Comparison of ENCODE assay signal across 8 cellular contexts in the genomic region with DNA sequence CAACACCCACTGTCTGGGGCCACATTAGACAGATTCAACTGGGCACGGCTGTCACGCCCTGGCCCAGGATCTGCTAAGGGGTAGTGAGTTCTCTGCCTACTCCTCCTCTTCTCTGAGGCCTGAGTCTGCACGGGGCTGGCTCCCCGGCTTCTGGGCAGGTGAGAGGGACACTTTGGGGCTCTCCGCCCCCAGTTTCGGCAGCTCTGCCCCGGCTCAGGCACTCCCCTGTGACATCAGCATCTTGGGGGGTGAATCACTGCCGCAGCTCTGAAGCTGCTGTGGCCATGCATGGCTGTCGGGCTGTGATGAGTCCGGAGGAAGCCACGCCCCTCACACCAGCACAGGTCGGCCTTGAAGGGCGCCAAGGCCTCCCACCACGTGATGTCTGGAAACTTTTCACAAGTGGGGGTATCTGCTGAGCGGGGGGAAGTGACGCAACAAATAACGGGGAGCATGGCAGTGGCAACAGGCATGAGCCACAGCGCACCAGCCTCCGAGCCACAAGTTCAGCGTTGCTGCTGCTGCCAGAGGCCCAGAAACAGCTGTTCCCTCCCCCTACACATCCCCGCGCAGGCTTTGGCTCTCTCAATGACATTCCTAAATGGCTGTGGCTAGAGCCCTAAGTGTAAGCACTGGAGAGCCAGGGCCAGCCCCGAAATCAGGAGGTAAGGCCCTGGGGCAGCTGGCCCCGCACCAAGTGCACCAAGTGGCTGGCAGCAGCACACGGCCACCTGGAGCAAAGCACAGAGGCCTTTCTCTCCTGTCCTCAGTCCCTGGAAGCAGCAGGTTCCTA. TPM values are rescaled to one million over a fixed set of nuclear protein-coding genes. Genes with fewer than 3 reads are reported as not detected.
DNase-seq lines count a peak whose midpoint lies in the region; ATAC-seq and TF ChIP-seq lines count a peak whose summit lies in the region.

No MANE protein-coding gene starts in this region.

- peaks cover 35% of the 10 kb centered on the region for H3K36me3 Mint-ChIP-seq in effector memory CD8-positive, alpha-beta T cell (ENCODE audit: insufficient read depth)

- H3K4me3 ChIP-seq in AG04450 (ENCODE audit: low read depth, low read length) (peak overlapping the region; percentile 48), HUES6 (ENCODE audit: low read depth, low read length) (no peak overlapping the region; the same call in 1 of the 2 replicates)

- H3K27me3 Mint-ChIP-seq in effector memory CD8-positive, alpha-beta T cell, result no peaks in the 10 kb centered on the region

- peak overlapping the region; percentile 77 to 85 for H3K4me3 Mint-ChIP-seq in effector memory CD8-positive, alpha-beta T cell

- H3K9me3 ChIP-seq in AG04450 (ENCODE audit: control insufficient read depth, insufficient read depth, low read length), result no peaks in the 10 kb centered on the region; the same call in 1 of the 2 replicates
- H3K9me3 ChIP-seq in HUES6 (ENCODE audit: control insufficient read depth, insufficient read depth, low read depth, low read length), result no peaks in the 10 kb centered on the region

- peaks cover 42 to 55% of the 10 kb centered on the region in 2 donors for H3K4me1 Mint-ChIP-seq in effector memory CD8-positive, alpha-beta T cell (ENCODE audit: low read depth in 2 of 2)

- CTCF ChIA-PET in AG04450 (lab: Charles Lee), result interaction anchor here (0.8 kb wide), 1 partner anchor 25 kb away, joined by 3 read pairs; no protein-coding TSS in a partner anchor

- H3K9me3 Mint-ChIP-seq in effector memory CD8-positive, alpha-beta T cell, result no peaks in the 10 kb centered on the region

- ATAC-seq in GM19455 (IDR thresholded peaks at IDR 0.05; ENCODE audit: unreplicated experiment), result peak; percentile 76
- ATAC-seq in effector memory CD8-positive, alpha-beta T cell (replicated peaks), result peak; percentile 89

- H3K4me1 ChIP-seq in HUES6 (ENCODE audit: control insufficient read depth, insufficient read depth, low read length), result peaks cover 63% of the 10 kb centered on the region

- H3K27me3 ChIP-seq in AG04450 (ENCODE audit: control insufficient read depth, insufficient read depth, low read length) (no peaks in the 10 kb centered on the region), HUES6 (ENCODE audit: control insufficient read depth, insufficient read depth, low read length) (no peaks in the 10 kb centered on the region)

- DNase-seq in AG04450 (ENCODE audit: low read depth, low spot score) (peak; percentile 69), mucosa of gallbladder (ENCODE audit: low spot score) (peak; percentile 86), Kasumi-1 (lab: John Stamatoyannopoulos, UW) (no peak)
- peak; percentile 90 for DNase-seq in activated CD8-positive, alpha-beta memory T cell treated with anti-CD3 and anti-CD28 coated beads, Interleukin-2, amount 50 U/mL, for 24 hours (ENCODE audit: extremely low read depth)
- peak; percentile 93 to 95 (median 94) for DNase-seq in effector memory CD8-positive, alpha-beta T cell
- DNase-seq in stimulated activated CD8-positive, alpha-beta memory T cell treated with anti-CD3 and anti-CD28 coated beads, Interleukin-4, amount 100 ng/mL, for 1 hour (ENCODE audit: low read depth in 2 of 2, low spot score in 1 of 2), result peak; percentile 64 to 77

- H3K9ac ChIP-seq in HUES6 (ENCODE audit: low read length), result peak overlapping the region; percentile 9

- peaks cover 38% of the 10 kb centered on the region for H3K36me3 ChIP-seq in HUES6 (ENCODE audit: control insufficient read depth, insufficient read depth, low read length)

- H3K27ac Mint-ChIP-seq in effector memory CD8-positive, alpha-beta T cell, result peak overlapping the region; percentile 89 to 96

- POLR2A ChIA-PET in AG04450 (lab: Yijun Ruan, JAX), result interaction anchor here (0.9 to 2.2 kb wide), 4 partner anchors 100 to 153 kb away, joined by 3 to 5 read pairs (median 4); no protein-coding TSS in a partner anchor

- peak overlapping the region; percentile 100 for H3K27ac ChIP-seq in AG04450 (ENCODE audit: low read depth, low read length)
- peak overlapping the region; percentile 6; the same call in 1 of the 2 replicates for H3K27ac ChIP-seq in HUES6 (ENCODE audit: low read depth, low read length)

- TF ChIP-seq CTCF in AG04450 (IDR thresholded peaks at IDR 0.05; ENCODE audit: low read depth, low read length), result no peak

RNA-seq across cellular contexts. Expression of a gene that starts 26.3 kb away (rescaled TPM):
- 21.4 and 36.1 TPM in 2 replicates for polyA plus RNA-seq in AG04450 (2011; rRNA removed)
- polyA minus RNA-seq in AG04450 (2011; rRNA and poly(A)+ RNA removed), result 33.1 and 53.7 TPM in 2 replicates
- 41.3 TPM for total RNA-seq in mucosa of gallbladder

RNA-seq across cellular contexts. Expression of a gene that starts 54.4 kb away (rescaled TPM):
- not detected in 2 replicates for polyA plus RNA-seq in AG04450 (2011; rRNA removed)
- not detected in 2 replicates for polyA minus RNA-seq in AG04450 (2011; rRNA and poly(A)+ RNA removed)
- total RNA-seq in mucosa of gallbladder, result not detected

Comparison
In these comparisons a context has a peak if more than half of its experiments do, and no peak if none do; other contexts are left out.
1. DNase-seq: peak in AG04450 (single experiment), activated CD8-positive, alpha-beta memory T cell treated with anti-CD3 and anti-CD28 coated beads, Interleukin-2, amount 50 U/mL, for 24 hours (single experiment), effector memory CD8-positive, alpha-beta T cell (3 of 3), mucosa of gallbladder (single experiment) and stimulated activated CD8-positive, alpha-beta memory T cell treated with anti-CD3 and anti-CD28 coated beads, Interleukin-4, amount 100 ng/mL, for 1 hour (2 of 2); none in Kasumi-1 (0 of 2).